20 cellular contexts compared by ENCODE assay signal in the genomic region with DNA sequence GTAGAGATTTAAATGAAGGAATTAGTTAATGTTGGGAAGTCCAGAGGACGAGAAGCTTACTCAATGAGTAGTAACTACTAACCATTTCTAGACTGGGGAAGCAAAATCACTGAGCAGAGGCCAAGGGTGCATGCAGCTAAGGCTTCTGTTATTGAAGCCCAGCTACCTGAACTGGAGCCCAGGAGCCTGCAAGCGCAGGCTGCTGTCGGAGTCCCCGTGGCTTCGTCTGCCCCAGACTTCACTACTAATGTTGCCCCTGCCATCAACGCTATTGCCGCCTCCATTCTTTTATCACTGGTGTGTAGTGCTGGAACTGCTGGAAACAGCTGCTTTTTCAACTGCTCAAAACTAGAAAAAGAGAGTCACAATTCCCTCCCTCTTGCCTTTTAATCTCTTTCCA.
DNase-seq lines count a peak whose midpoint lies in the region; ATAC-seq and TF ChIP-seq lines count a peak whose summit lies in the region.
"Had no signal": no experiment of that assay in that cellular context is flagged by ENCODE, and none has a peak within 500 bp of the region (broad histone marks: within the 10 kb centered on the region; RNA-seq: fewer than 3 reads in every experiment).

No MANE protein-coding gene starts in this region.

- H4K91ac ChIP-seq in H9 (ENCODE audit: insufficient read length, low read depth, low read length): no peak overlapping the region

- no peak overlapping the region for H2BK120ac ChIP-seq in H9 (ENCODE audit: low read depth, low read length, poor library complexity, severe bottlenecking)

- no peak overlapping the region for H2AK5ac ChIP-seq in H9 (ENCODE audit: insufficient read length, low read length)

- H3K4me3 Mint-ChIP-seq in H9 (peak overlapping the region in 1 of 2 experiments; percentile 25; a peak in 1 of 5 replicates), T-helper 17 cell (no peak overlapping the region)
- H3K4me3 Mint-ChIP-seq: CD14-positive monocyte had no signal

- H2BK20ac ChIP-seq in H9 (ENCODE audit: low read depth, low read length, poor library complexity, severe bottlenecking): no peak overlapping the region

- H2AFZ ChIP-seq in H9 (ENCODE audit: low read length): no peak overlapping the region
- peak overlapping the region; percentile 71 for H2AFZ ChIP-seq in parathyroid adenoma

- H3K23ac ChIP-seq in H9 (ENCODE audit: insufficient read length, low read depth, low read length): no peak overlapping the region

- H4K8ac ChIP-seq in H9 (replicated peaks; ENCODE audit: insufficient read length, low read depth, low read length): no peak overlapping the region

- H3K4me1 ChIP-seq in H9 (ENCODE audit: insufficient read depth, low read length) (no peaks in the 10 kb centered on the region; the same call in 1 of the 2 replicates), parathyroid adenoma (peaks cover 3% of the 10 kb centered on the region), Peyer's patch (no peaks in the 10 kb centered on the region)
- H3K4me1 ChIP-seq in effector memory CD4-positive, alpha-beta T cell (ENCODE audit: control insufficient read depth, insufficient read depth, low read length, poor library complexity, severe bottlenecking): no peaks in the 10 kb centered on the region
- H3K4me1 ChIP-seq: A549 had no signal

- no peak overlapping the region for H3T11ph ChIP-seq in H9 (ENCODE audit: low read length)

- no peak overlapping the region for H3K4ac ChIP-seq in H9 (ENCODE audit: low read depth, low read length)

- H3K18ac ChIP-seq in H9 (ENCODE audit: insufficient read length, low read depth, low read length): no peak overlapping the region

- H2BK12ac ChIP-seq in H9 (ENCODE audit: insufficient read length, low read depth, low read length): no peak overlapping the region

- no peaks in the 10 kb centered on the region for H4K20me1 ChIP-seq in H9 (ENCODE audit: control insufficient read depth, insufficient read depth, insufficient read length)

- H3K36me3 ChIP-seq in parathyroid adenoma (ENCODE audit: control insufficient read depth, insufficient read depth, low read length) (no peaks in the 10 kb centered on the region), Peyer's patch (no peaks in the 10 kb centered on the region)
- no peaks in the 10 kb centered on the region for H3K36me3 ChIP-seq in effector memory CD4-positive, alpha-beta T cell (ENCODE audit: control insufficient read depth, insufficient read depth, low read length)

- no peak overlapping the region for H3K4me2 ChIP-seq in H9 (ENCODE audit: insufficient read depth, insufficient read length, low read length)
- H3K4me2 ChIP-seq in parathyroid adenoma (ENCODE audit: low read length): no peak overlapping the region
- H3K4me2 ChIP-seq: A549 had no signal

- H3K27me3 ChIP-seq in H9 (ENCODE audit: insufficient read depth, low read length) (no peaks in the 10 kb centered on the region), parathyroid adenoma (ENCODE audit: control insufficient read depth, insufficient read depth, low read length) (no peaks in the 10 kb centered on the region), Peyer's patch (no peaks in the 10 kb centered on the region)
- H3K27me3 ChIP-seq in effector memory CD4-positive, alpha-beta T cell (replicated peaks; ENCODE audit: control insufficient read depth, insufficient read depth, low read length, poor library complexity, severe bottlenecking): no peaks in the 10 kb centered on the region

- no peak overlapping the region for H2BK5ac ChIP-seq in H9 (ENCODE audit: insufficient read length, low read length)

- no CpG with 5 or more reads among the region's 7 CpGs for WGBS in H9 (ENCODE audit: extremely low coverage, insufficient read length, low lambda C conversion rate)

- H3K4me3 ChIP-seq in parathyroid adenoma (ENCODE audit: low read depth, low read length) (no peak overlapping the region), Peyer's patch (no peak overlapping the region)
- no peak overlapping the region for H3K4me3 ChIP-seq in effector memory CD4-positive, alpha-beta T cell (ENCODE audit: insufficient read depth, low read depth, low read length, poor library complexity, severe bottlenecking)
- H3K4me3 ChIP-seq: A549 had no signal

- H3K27me3 Mint-ChIP-seq in H9 (ENCODE audit: low read depth) (no peaks in the 10 kb centered on the region), T-helper 17 cell (no peaks in the 10 kb centered on the region)

- ATAC-seq in T-helper 17 cell (no peak), HG03442 (IDR thresholded peaks at IDR 0.05; ENCODE audit: unreplicated experiment) (no peak), GM21717 (IDR thresholded peaks at IDR 0.05; ENCODE audit: unreplicated experiment) (no peak)
- ATAC-seq: A549, Panc1, Right ventricle myocardium inferior had no signal

- H3K9me3 Mint-ChIP-seq in H9: peaks cover 24 to 29% of the 10 kb centered on the region in 2 experiments

- H3K23me2 ChIP-seq in H9 (ENCODE audit: insufficient read length, low read depth, low read length, poor library complexity, severe bottlenecking): no peaks in the 10 kb centered on the region

- H4K5ac ChIP-seq in H9 (ENCODE audit: insufficient read length, low read depth, low read length): no peak overlapping the region

- H3K56ac ChIP-seq in H9 (ENCODE audit: insufficient read length, low read depth, low read length): no peak overlapping the region

- H3K27ac ChIP-seq in H9 (ENCODE audit: insufficient read length, low read depth, low read length) (no peak overlapping the region), parathyroid adenoma (no peak overlapping the region), Peyer's patch (no peak overlapping the region)
- no peak overlapping the region for H3K27ac ChIP-seq in effector memory CD4-positive, alpha-beta T cell (ENCODE audit: insufficient read depth, low read length, poor library complexity, severe bottlenecking)
- H3K27ac ChIP-seq: A549, HL-60 had no signal

- H3K79me2 ChIP-seq in H9 (ENCODE audit: insufficient read depth, low read length) (no peaks in the 10 kb centered on the region), parathyroid adenoma (no peaks in the 10 kb centered on the region)

- TF ChIP-seq POLR2A in Peyer's patch (IDR thresholded peaks at IDR 0.05): no peak

- peak; percentile 53 for DNase-seq in H9
- DNase-seq in T-helper 17 cell: no peak
- peak; percentile 23 for DNase-seq in iPS-NIHi7 (ENCODE audit: extremely low spot score)
- no peak for DNase-seq in Peyer's patch
- no peak for DNase-seq in effector memory CD4-positive, alpha-beta T cell
- DNase-seq: DMS 273 treated with DMSO at 0.1 percent for 48 hours, HCEC 1CT, KBM-7, NCI-H1436, NCI-H2081, NCI-H510A treated with DMSO at 0.1 percent for 48 hours, NCI-H82 had no signal

- peaks cover 7% of the 10 kb centered on the region for H3K9me3 ChIP-seq in H9 (ENCODE audit: control insufficient read depth, low read depth, low read length)
- H3K9me3 ChIP-seq in T-helper 17 cell (ENCODE audit: control insufficient read depth, low read length, poor library complexity, severe bottlenecking): peaks cover 2% of the 10 kb centered on the region
- H3K9me3 ChIP-seq in parathyroid adenoma (ENCODE audit: control insufficient read depth, low read length): no peaks in the 10 kb centered on the region
- no peaks in the 10 kb centered on the region for H3K9me3 ChIP-seq in Peyer's patch
- H3K9me3 ChIP-seq in effector memory CD4-positive, alpha-beta T cell (ENCODE audit: control insufficient read depth, low read length): no peaks in the 10 kb centered on the region

- H3K36me3 Mint-ChIP-seq in H9 (ENCODE audit: insufficient read depth in 1 of 3, low read depth in 3 of 3) (peaks cover 15 to 30% (median 16%) of the 10 kb centered on the region in 3 experiments; a peak in 6 of 7 replicates), T-helper 17 cell (ENCODE audit: low read depth) (no peaks in the 10 kb centered on the region)

- peaks cover 26 to 33% of the 10 kb centered on the region in 2 experiments for H3K4me1 Mint-ChIP-seq in H9
- peaks cover 2% of the 10 kb centered on the region for H3K4me1 Mint-ChIP-seq in T-helper 17 cell

- H2BK15ac ChIP-seq in H9 (ENCODE audit: low read depth, low read length): no peak overlapping the region

- H3K79me1 ChIP-seq in H9 (ENCODE audit: insufficient read depth, low read depth, low read length, poor library complexity, severe bottlenecking): no peaks in the 10 kb centered on the region

- H3K14ac ChIP-seq in H9 (ENCODE audit: insufficient read depth, low read length): no peak overlapping the region

- no peak overlapping the region for H3K9ac ChIP-seq in H9 (ENCODE audit: extremely low read depth, insufficient read length, low read length)
- H3K9ac ChIP-seq in parathyroid adenoma: no peak overlapping the region

- H3K27ac Mint-ChIP-seq in H9 (peak overlapping the region; percentile 64 to 98 (median 87); a peak in 6 of 7 replicates), T-helper 17 cell (peak overlapping the region; percentile 22)
- H3K27ac Mint-ChIP-seq: CD14-positive monocyte had no signal

- TF ChIP-seq CTCF in H9 (conservative IDR thresholded peaks at IDR 0.05): no peak
- no peak for TF ChIP-seq CTCF in parathyroid adenoma (IDR thresholded peaks at IDR 0.05)
- TF ChIP-seq CTCF in Peyer's patch (IDR thresholded peaks at IDR 0.05): no peak

Comparison
In these comparisons a context has a peak if more than half of its experiments do, and no peak if none do; other contexts are left out.
1. DNase-seq: peak in H9 (single experiment) and iPS-NIHi7 (single experiment); none in T-helper 17 cell (0 of 3), Peyer's patch (0 of 3) and effector memory CD4-positive, alpha-beta T cell (0 of 3).